In genomic region chr21:31714741-31715365, GRCh38 we compare ENCODE assay signal across 2 cellular contexts.
TF ChIP-seq lines count a peak whose summit lies in the region.

No MANE protein-coding gene starts in this region.

TF ChIP-seq in HEK293, 187 proteins besides CTCF, POLR2A, EP300 and RAD21:
- peak; percentile 46 for TF ChIP-seq PRDM6 (tag by site-specific recombination; IDR thresholded peaks at IDR 0.05)
- TF ChIP-seq ZNF692 (tag by site-specific recombination; IDR thresholded peaks at IDR 0.05): no peak

TF ChIP-seq in K562, 482 proteins besides CTCF, POLR2A, EP300 and RAD21 (continues in another document):
- TF ChIP-seq PRMT5 (CRISPR knock-in tag; IDR thresholded peaks at IDR 0.05) (no peak), HIVEP1 (CRISPR knock-in tag; IDR thresholded peaks at IDR 0.05) (no peak), TOE1 (IDR thresholded peaks at IDR 0.05; ENCODE audit: borderline replicate concordance) (no peak), TOE1 (CRISPR knock-in tag; IDR thresholded peaks at IDR 0.05; ENCODE audit: borderline replicate concordance, low read depth) (no peak), ARID2 (IDR thresholded peaks at IDR 0.05) (no peak), ZNF239 (CRISPR knock-in tag; IDR thresholded peaks at IDR 0.05) (no peak), RBM22 (IDR thresholded peaks at IDR 0.05; ENCODE audit: low read depth, low read length, poor library complexity, severe bottlenecking) (no peak), ZNF695 (CRISPR knock-in tag; IDR thresholded peaks at IDR 0.05) (no peak), KLF10 (CRISPR knock-in tag; IDR thresholded peaks at IDR 0.05) (no peak), MYNN (IDR thresholded peaks at IDR 0.05) (no peak), MYNN (CRISPR knock-in tag; IDR thresholded peaks at IDR 0.05) (no peak), THAP7 (CRISPR knock-in tag; IDR thresholded peaks at IDR 0.05) (no peak), TFAM (CRISPR knock-in tag; conservative IDR thresholded peaks at IDR 0.05) (no peak), CHD2 (IDR thresholded peaks at IDR 0.05; ENCODE audit: low read depth, low read length) (no peak), GTF2A2 (tag; IDR thresholded peaks at IDR 0.05) (no peak), TSHZ1 (CRISPR knock-in tag; IDR thresholded peaks at IDR 0.05) (no peak), ZBTB40 (IDR thresholded peaks at IDR 0.05) (no peak), ZBTB40 (CRISPR knock-in tag; IDR thresholded peaks at IDR 0.05) (no peak), XRCC4 (IDR thresholded peaks at IDR 0.05; ENCODE audit: extremely low read depth, insufficient read depth, insufficient read length) (no peak), TCF3 (CRISPR knock-in tag; IDR thresholded peaks at IDR 0.05) (0 out of 2 replicates have a peak, but pooled peaks have one; percentile 4), ZNF699 (CRISPR knock-in tag; IDR thresholded peaks at IDR 0.05; ENCODE audit: insufficient replicate concordance) (no peak), TEAD2 (tag; IDR thresholded peaks at IDR 0.05) (peak; percentile 11; the same call in 1 of the 2 replicates), KLF13 (tag; IDR thresholded peaks at IDR 0.05; ENCODE audit: borderline replicate concordance, low read depth) (no peak), ATF1 (CRISPR knock-in tag; IDR thresholded peaks at IDR 0.05) (no peak), ATF1 (tag; IDR thresholded peaks at IDR 0.05) (0 out of 2 replicates have a peak, but pooled peaks have one; percentile 6), HBP1 (CRISPR knock-in tag; IDR thresholded peaks at IDR 0.05) (no peak), ATF3 (IDR thresholded peaks at IDR 0.05) (no peak), ATF3 (CRISPR knock-in tag; conservative IDR thresholded peaks at IDR 0.05) (no peak), NCOA1 (IDR thresholded peaks at IDR 0.05; ENCODE audit: low read depth) (no peak), EGR1 (conservative IDR thresholded peaks at IDR 0.05) (no peak), CBFA2T2 (conservative IDR thresholded peaks at IDR 0.05) (peak; percentile 35; the same call in 1 of the 2 replicates), SP2 (IDR thresholded peaks at IDR 0.05; ENCODE audit: extremely low read depth, low read depth, low read length, poor library complexity, severe bottlenecking) (no peak), DEAF1 (CRISPR knock-in tag; IDR thresholded peaks at IDR 0.05) (no peak), TCF7 (IDR thresholded peaks at IDR 0.05; ENCODE audit: borderline replicate concordance) (no peak), NFATC3 (IDR thresholded peaks at IDR 0.05) (no peak), ZBTB8A (IDR thresholded peaks at IDR 0.05; ENCODE audit: partially characterized antibody) (no peak), ZNF253 (CRISPR knock-in tag; conservative IDR thresholded peaks at IDR 0.05) (no peak), CC2D1A (IDR thresholded peaks at IDR 0.05) (no peak), HMGXB4 (CRISPR knock-in tag; IDR thresholded peaks at IDR 0.05) (0 out of 2 replicates have a peak, but pooled peaks have one; percentile 32), HDAC1 (IDR thresholded peaks at IDR 0.05) (no peak), WHSC1 (IDR thresholded peaks at IDR 0.05; ENCODE audit: low read length) (no peak), GTF2F1 (IDR thresholded peaks at IDR 0.05; ENCODE audit: low read depth, low read length) (no peak), SUPT5H (IDR thresholded peaks at IDR 0.05) (no peak), FOSL1 (tag; conservative IDR thresholded peaks at IDR 0.05) (peak; percentile 73; the same call in 1 of the 2 replicates), ELK1 (CRISPR knock-in tag; IDR thresholded peaks at IDR 0.05) (no peak), RFX1 (IDR thresholded peaks at IDR 0.05) (0 out of 2 replicates have a peak, but pooled peaks have one; percentile 9), KDM1A (IDR thresholded peaks at IDR 0.05) (peak; percentile 30 to 46; a peak in 3 of 4 replicates), SNIP1 (IDR thresholded peaks at IDR 0.05; ENCODE audit: low read depth) (no peak), ZNF316 (IDR thresholded peaks at IDR 0.05) (no peak)
